In genomic region chr3:17823039-17823438, GRCh38 we compare ENCODE assay signal across 29 cellular contexts.
"Had no signal": no experiment of that assay in that cellular context is flagged by ENCODE, and none has a peak within 500 bp of the region (broad histone marks: within the 10 kb centered on the region; RNA-seq: fewer than 3 reads in every experiment).

No MANE protein-coding gene starts in this region.

- H3K79me2 ChIP-seq: parathyroid adenoma had no signal

- H3K4me3 ChIP-seq: ovary, psoas muscle, right lobe of liver, sigmoid colon, smooth muscle cell, spleen, suprapubic skin, testis, tibial artery, transverse colon, upper lobe of right lung, uterus had no signal

- ATAC-seq: naive thymus-derived CD8-positive, alpha-beta T cell; natural killer cell treated with Interleukin-12 subunit alpha and Interleukin-12 subunit beta and Interleukin-15 and Interleukin-18, amount 100 ng/mL, for 72 hours; psoas muscle; right cardiac atrium; right lobe of liver; stimulated activated memory B cell treated with anti-CD40 and anti-IgM and Interleukin-4, amounts not matched to agents 10 μg/mL and 1 μg/mL and 100 μg/mL, for 72 hours; stimulated activated naive CD8-positive, alpha-beta T cell treated with anti-CD3 and anti-CD28 coated beads, Interleukin-15, amount 100 ng/mL, for 72 hours; stimulated activated naive CD8-positive, alpha-beta T cell treated with anti-CD3 and anti-CD28 coated beads, Interleukin-15, Interleukin-2, amounts not matched to agents 100 U/mL and 50 U/mL, for 24 hours; upper lobe of right lung had no signal

- H3K9me3 ChIP-seq: ovary, psoas muscle, right lobe of liver, sigmoid colon, spleen, suprapubic skin, testis, tibial artery, transverse colon, upper lobe of right lung, uterus had no signal

- H3K4me2 ChIP-seq: smooth muscle cell had no signal

- H3K27ac ChIP-seq: ovary, parathyroid adenoma, psoas muscle, right lobe of liver, sigmoid colon, spleen, suprapubic skin, testis, tibial artery, transverse colon, upper lobe of right lung, uterus had no signal

- DNase-seq: naive thymus-derived CD8-positive, alpha-beta T cell; nephron progenitor cell; occipital lobe; ovary; posterior cingulate gyrus; psoas muscle; right cardiac atrium; right lobe of liver; sigmoid colon; spleen; stimulated activated CD4-positive, alpha-beta T cell treated with anti-CD3 and anti-CD28 coated beads, Interleukin-12 subunit alpha, Interleukin-12 subunit beta, amount 100 ng/mL, for 4 hours; stimulated activated CD4-positive, alpha-beta T cell treated with anti-CD3 and anti-CD28 coated beads, Interleukin-1b, Interleukin-23, amount 100 ng/mL, for 48 hours; stimulated activated CD4-positive, alpha-beta T cell treated with anti-CD3 and anti-CD28 coated beads, Interleukin-4, amount 100 ng/mL, for 1 hour; stimulated activated CD4-positive, alpha-beta T cell treated with anti-CD3 and anti-CD28 coated beads, Interleukin-4, amount 100 ng/mL, for 4 hours; stimulated activated CD8-positive, alpha-beta memory T cell treated with anti-CD3 and anti-CD28 coated beads, Interleukin-4, amount 100 ng/mL, for 48 hours; stimulated activated naive CD4-positive, alpha-beta T cell; stimulated activated naive CD8-positive, alpha-beta T cell treated with anti-CD3 and anti-CD28 coated beads, Interleukin-15, amount 100 ng/mL, for 72 hours; stimulated activated naive CD8-positive, alpha-beta T cell treated with anti-CD3 and anti-CD28 coated beads, Interleukin-15, Interleukin-2, amounts not matched to agents 100 U/mL and 50 U/mL, for 24 hours; substantia nigra; testis; tibial artery; transverse colon; upper lobe of right lung; uterus had no signal

- H2AFZ ChIP-seq: parathyroid adenoma had no signal

- H3K27me3 ChIP-seq: ovary, right lobe of liver, sigmoid colon, spleen, suprapubic skin, testis, tibial artery, transverse colon, upper lobe of right lung, uterus had no signal

- H3K4me1 ChIP-seq: parathyroid adenoma, psoas muscle, right lobe of liver, sigmoid colon, spleen, suprapubic skin, testis, tibial artery, upper lobe of right lung, uterus had no signal

- H3K36me3 ChIP-seq: ovary, right lobe of liver, sigmoid colon, spleen, suprapubic skin, tibial artery, transverse colon, upper lobe of right lung, uterus had no signal
